17 cellular contexts compared by ENCODE assay signal in the genomic region with DNA sequence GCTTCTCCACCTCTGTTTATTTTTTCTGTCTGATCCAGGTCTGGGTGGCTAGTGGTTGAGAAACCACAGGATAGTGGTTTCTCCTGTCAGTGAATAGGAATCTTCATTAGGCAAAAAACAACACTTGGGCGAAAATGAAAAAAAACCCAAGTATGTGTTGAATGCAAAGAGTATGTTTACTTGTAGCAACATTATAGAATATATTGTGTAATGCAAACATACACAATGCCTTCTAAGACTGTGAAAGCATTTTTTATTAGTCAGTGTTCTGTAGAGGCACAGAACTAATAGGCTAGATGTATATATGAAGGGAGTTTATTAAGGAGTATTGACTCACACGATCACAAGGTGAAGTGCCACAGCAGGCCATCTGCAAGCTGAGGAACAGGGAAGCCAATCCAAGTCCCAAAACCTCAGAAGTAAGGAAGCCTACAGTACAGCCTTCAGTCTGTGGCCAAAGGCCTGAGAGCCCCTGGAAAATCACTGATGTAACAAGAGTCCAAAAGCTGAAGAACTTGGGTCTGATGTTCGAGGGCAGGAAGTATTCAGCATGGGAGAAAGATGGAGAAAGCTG.
DNase-seq lines count a peak whose midpoint lies in the region; ATAC-seq, FAIRE-seq and TF ChIP-seq lines count a peak whose summit lies in the region.
"Had no signal": no experiment of that assay in that cellular context is flagged by ENCODE, and none has a peak within 500 bp of the region (broad histone marks: within the 10 kb centered on the region; RNA-seq: fewer than 3 reads in every experiment).

No MANE protein-coding gene starts in this region.

- H3K27me3 Mint-ChIP-seq in activated CD8-positive, alpha-beta T cell treated with anti-CD3 and anti-CD28 coated beads for 36 hours: peaks cover 1% of the 10 kb centered on the region

- H3K4me3 ChIP-seq in SJSA1 (no peak overlapping the region), foreskin fibroblast (ENCODE audit: low read depth in 1 of 2, low read length in 2 of 2) (no peak overlapping the region)
- H3K4me3 ChIP-seq: hepatocyte had no signal

- CTCF ChIA-PET in activated CD8-positive, alpha-beta T cell treated with anti-CD3 and anti-CD28 coated beads for 36 hours (lab: Charles Lee): no interaction called here

- peaks cover 12% of the 10 kb centered on the region for H3K4me1 ChIP-seq in SJSA1 (replicated peaks)

- no peaks in the 10 kb centered on the region for H3K36me3 Mint-ChIP-seq in activated CD8-positive, alpha-beta T cell treated with anti-CD3 and anti-CD28 coated beads for 36 hours (ENCODE audit: low read depth)

- ATAC-seq in activated CD8-positive, alpha-beta T cell treated with anti-CD3 and anti-CD28 coated beads for 36 hours: no peak
- ATAC-seq: HCT116; right cardiac atrium; stimulated activated naive CD8-positive, alpha-beta T cell treated with anti-CD3 and anti-CD28 coated beads, Interleukin-15, Interleukin-2, amounts not matched to agents 100 U/mL and 50 U/mL, for 24 hours had no signal

- intact Hi-C loops in activated CD8-positive, alpha-beta T cell treated with anti-CD3 and anti-CD28 coated beads for 36 hours (cut with micrococcal nuclease): no loop called here

- no peaks in the 10 kb centered on the region for H3K9me3 ChIP-seq in SJSA1 (replicated peaks)

- H3K4me1 Mint-ChIP-seq in activated CD8-positive, alpha-beta T cell treated with anti-CD3 and anti-CD28 coated beads for 36 hours (ENCODE audit: low read depth): no peaks in the 10 kb centered on the region
- H3K4me1 Mint-ChIP-seq: neural crest cell had no signal

- no peak for TF ChIP-seq CTCF in foreskin fibroblast (IDR thresholded peaks at IDR 0.05; ENCODE audit: low read depth, low read length)
- TF ChIP-seq CTCF in activated CD8-positive, alpha-beta T cell treated with anti-CD3 and anti-CD28 coated beads for 36 hours (IDR thresholded peaks at IDR 0.05): no peak

- no peaks in the 10 kb centered on the region for H3K36me3 ChIP-seq in SJSA1

- no peak overlapping the region for H3K27ac Mint-ChIP-seq in activated CD8-positive, alpha-beta T cell treated with anti-CD3 and anti-CD28 coated beads for 36 hours

- H3K4me3 Mint-ChIP-seq in activated CD8-positive, alpha-beta T cell treated with anti-CD3 and anti-CD28 coated beads for 36 hours: no peak overlapping the region
- H3K4me3 Mint-ChIP-seq: neural crest cell had no signal

- H3K9me3 Mint-ChIP-seq in activated CD8-positive, alpha-beta T cell treated with anti-CD3 and anti-CD28 coated beads for 36 hours: no peaks in the 10 kb centered on the region

- DNase-seq in DMS79 treated with DMSO at 0.1 percent for 48 hours (lab: John Stamatoyannopoulos, UW) (peak; percentile 43), DMS79 (lab: John Stamatoyannopoulos, UW) (no peak), SJSA1 (ENCODE audit: low read depth in 1 of 2, low spot score in 2 of 2) (peak; percentile 57 to 88), foreskin fibroblast (peak; percentile 77 to 86), urothelium cell line (ENCODE audit: low spot score) (peak; percentile 50), NCI-H1105 treated with DMSO at 0.1 percent for 48 hours (lab: John Stamatoyannopoulos, UW) (no peak)
- DNase-seq in stimulated activated CD4-positive, alpha-beta T cell treated with anti-CD3 and anti-CD28 coated beads, Interleukin-4, amount 100 ng/mL, for 24 hours: no peak
- DNase-seq in activated CD8-positive, alpha-beta T cell treated with anti-CD3 and anti-CD28 coated beads for 36 hours: no peak
- DNase-seq: Calu3; NCI-H2171; right cardiac atrium; stimulated activated naive CD8-positive, alpha-beta T cell treated with anti-CD3 and anti-CD28 coated beads, Interleukin-15, Interleukin-2, amounts not matched to agents 100 U/mL and 50 U/mL, for 24 hours had no signal

- no peak for FAIRE-seq in urothelium cell line (lab: Jason Lieb, UNC)

- peaks cover 4% of the 10 kb centered on the region for H3K27me3 ChIP-seq in SJSA1 (replicated peaks)
- H3K27me3 ChIP-seq: hepatocyte had no signal

- POLR2A ChIA-PET in activated CD8-positive, alpha-beta T cell treated with anti-CD3 and anti-CD28 coated beads for 36 hours (lab: Charles Lee): no interaction called here

- H3K27ac ChIP-seq in SJSA1: no peak overlapping the region
- H3K27ac ChIP-seq: 22Rv1, hepatocyte, VCaP had no signal

Comparison
In these comparisons a context has a peak if more than half of its experiments do, and no peak if none do; other contexts are left out.
1. DNase-seq: peak in DMS79 treated with DMSO at 0.1 percent for 48 hours (single experiment), SJSA1 (2 of 2), foreskin fibroblast (2 of 2) and urothelium cell line (single experiment); none in DMS79 (single experiment), stimulated activated CD4-positive, alpha-beta T cell treated with anti-CD3 and anti-CD28 coated beads, Interleukin-4, amount 100 ng/mL, for 24 hours (single experiment), activated CD8-positive, alpha-beta T cell treated with anti-CD3 and anti-CD28 coated beads for 36 hours (single experiment) and NCI-H1105 treated with DMSO at 0.1 percent for 48 hours (single experiment).